ENCODE assay signal across 8 cellular contexts in genomic region chr20:48788486-48789072, GRCh38. TPM values are rescaled to one million over a fixed set of nuclear protein-coding genes. Genes with fewer than 3 reads are reported as not detected.
DNase-seq lines count a peak whose midpoint lies in the region; ATAC-seq and TF ChIP-seq lines count a peak whose summit lies in the region.

No MANE protein-coding gene starts in this region.

- no peak for TF ChIP-seq POLR2A in esophagus squamous epithelium (IDR thresholded peaks at IDR 0.05)

- H3K9ac ChIP-seq in PC-3 (ENCODE audit: low read length) = no peak overlapping the region

- intact Hi-C loops in esophagus squamous epithelium (cut with DNase I) = no loop called here
- intact Hi-C loops in PC-3 (cut with micrococcal nuclease) = no loop called here

- 67 to 68% methylated on average over 9 of the region's 9 CpGs for WGBS in esophagus squamous epithelium, 2 donors

- CTCF ChIA-PET in PC-3 (lab: Charles Lee) = no interaction called here

- no peaks in the 10 kb centered on the region for H3K9me2 ChIP-seq in PC-3 (replicated peaks; ENCODE audit: low read length)

- H4K20me1 ChIP-seq in PC-3 (ENCODE audit: low read length) = no peaks in the 10 kb centered on the region

- H3K4me2 ChIP-seq in PC-3 (ENCODE audit: low read length) = no peak overlapping the region

- ATAC-seq in HG03521 (IDR thresholded peaks at IDR 0.05; ENCODE audit: unreplicated experiment) = peak; percentile 50
- no peak for ATAC-seq in HG03342 (IDR thresholded peaks at IDR 0.05; ENCODE audit: unreplicated experiment)
- ATAC-seq in PC-3 = no peak

- peaks cover 0 to 51% (median 0%) of the 10 kb centered on the region in 4 donors for H3K27me3 ChIP-seq in esophagus squamous epithelium
- H3K27me3 ChIP-seq in PC-3 (ENCODE audit: low read length) = no peaks in the 10 kb centered on the region

- TF ChIP-seq CTCF in GM20000 (IDR thresholded peaks at IDR 0.05; ENCODE audit: extremely low read depth, missing control alignments) = no peak
- TF ChIP-seq CTCF in esophagus squamous epithelium (IDR thresholded peaks at IDR 0.05) = no peak
- TF ChIP-seq CTCF in PC-3 (conservative IDR thresholded peaks at IDR 0.05; ENCODE audit: low read depth, low read length) = no peak

- H3K27ac ChIP-seq in esophagus squamous epithelium (peak overlapping the region in 3 of 4 donors; percentile 27 to 76 (median 50)), PC-3 (ENCODE audit: low read length) (no peak overlapping the region)

- BruUV-seq in PC-3 (replicated peaks; lab: Mats Ljungman, UMichigan) = no TSS peak

- DNase-seq in GM20000 (ENCODE audit: low spot score) (peak; percentile 72), esophagus squamous epithelium (lab: John Stamatoyannopoulos, UW) (no peak), PC-3 (no peak), NCI-H187 treated with DMSO at 0.1 percent for 48 hours (lab: John Stamatoyannopoulos, UW) (no peak), DMS53 treated with DMSO at 0.1 percent for 48 hours (lab: John Stamatoyannopoulos, UW; ENCODE audit: unreplicated experiment) (no peak)

- H3K4me1 ChIP-seq in esophagus squamous epithelium (peaks cover 4 to 57% (median 12%) of the 10 kb centered on the region in 3 donors), PC-3 (ENCODE audit: insufficient read depth, low read length) (peaks cover 17% of the 10 kb centered on the region)

- H3K4me3 ChIP-seq in GM08714 (ENCODE audit: low read length) (peak overlapping the region; percentile 10; the same call in 1 of the 2 replicates), esophagus squamous epithelium (no peak overlapping the region), PC-3 (ENCODE audit: low read length) (no peak overlapping the region)

- no peaks in the 10 kb centered on the region for H3K36me3 ChIP-seq in esophagus squamous epithelium
- H3K36me3 ChIP-seq in PC-3 (ENCODE audit: low read depth, low read length) = no peaks in the 10 kb centered on the region

- no peaks in the 10 kb centered on the region for H3K79me2 ChIP-seq in PC-3 (ENCODE audit: low read length)

- POLR2A ChIA-PET in PC-3 (lab: Charles Lee; ENCODE audit: unreplicated experiment) = no interaction called here

- H2AFZ ChIP-seq in PC-3 (ENCODE audit: low read length) = no peak overlapping the region

- H3K9me3 ChIP-seq in esophagus squamous epithelium (no peaks in the 10 kb centered on the region), PC-3 (ENCODE audit: low read length) (no peaks in the 10 kb centered on the region)

- no peaks in the 10 kb centered on the region for H3F3A ChIP-seq in PC-3 (ENCODE audit: low read length, unreplicated experiment)

RNA-seq across cellular contexts. Expression of gene PREX1, which starts 39.2 kb away (rescaled TPM):
- total RNA-seq in esophagus squamous epithelium = 10 to 100 TPM in 2 of 4 donors, 1 to 10 TPM in 2; 4.9 to 25.9 (median 8.9) TPM
- 18.9 and 22.1 TPM in 2 replicates for total RNA-seq in PC-3 (2014; rRNA removed)
